18 cellular contexts compared by ENCODE assay signal in genomic region chr6:88908598-88909548, GRCh38. TPM values are rescaled to one million over a fixed set of nuclear protein-coding genes. Genes with fewer than 3 reads are reported as not detected.
A peak's percentile ranks its signal among the peaks of the same experiment; 100 is the strongest.
DNase-seq lines count a peak whose midpoint lies in the region; ATAC-seq, FAIRE-seq and TF ChIP-seq lines count a peak whose summit lies in the region.
"Had no signal": no experiment of that assay in that cellular context is flagged by ENCODE, and none has a peak within 500 bp of the region (broad histone marks: within the 10 kb centered on the region; RNA-seq: fewer than 3 reads in every experiment).

No MANE protein-coding gene starts in this region.

- H3K18ac ChIP-seq in H1 (ENCODE audit: extremely low read depth, low read length): no peak overlapping the region

- H3K9me3 ChIP-seq in BLaER1 (0 out of 2 replicates have a peak, but pooled peaks cover 3% of the 10 kb centered on the region), Loucy (ENCODE audit: insufficient read depth, low read depth, low read length) (no peaks in the 10 kb centered on the region), H1 (ENCODE audit: insufficient read depth in 2 of 2, low read depth in 1 of 2, low read length in 1 of 2) (no peaks in the 10 kb centered on the region), lower lobe of right lung (no peaks in the 10 kb centered on the region)
- H3K9me3 ChIP-seq: sigmoid colon had no signal

- no peak overlapping the region for H2BK12ac ChIP-seq in H1 (ENCODE audit: low read depth, low read length)

- no peak overlapping the region for H4K5ac ChIP-seq in H1 (ENCODE audit: insufficient read length, low read depth, low read length)

- H3K27me3 ChIP-seq in BLaER1 (no peaks in the 10 kb centered on the region), Loucy (ENCODE audit: insufficient read depth, low read length, poor library complexity, severe bottlenecking) (no peaks in the 10 kb centered on the region), H1 (replicated peaks in 1 of 4; ENCODE audit: control insufficient read depth in 3 of 4, extremely low read depth in 1 of 4, insufficient read depth in 3 of 4, low read length in 3 of 4) (no peaks in the 10 kb centered on the region), lower lobe of right lung (ENCODE audit: low read depth) (no peaks in the 10 kb centered on the region)
- H3K27me3 ChIP-seq: sigmoid colon had no signal

- peak overlapping the region; percentile 80 for H4K8ac ChIP-seq in H1 (ENCODE audit: extremely low read depth, insufficient read depth, low read length)

- no peak overlapping the region for H2AFZ ChIP-seq in Loucy (ENCODE audit: low read length)
- H2AFZ ChIP-seq in H1 (ENCODE audit: low read length): no peak overlapping the region

- no peak overlapping the region for H3K23ac ChIP-seq in H1 (ENCODE audit: insufficient read length)

- no peak for DNase-seq in H1 (ENCODE audit: low read depth in 1 of 2, low spot score in 2 of 2)
- peak; percentile 48 for DNase-seq in lower lobe of right lung
- no peak for DNase-seq in OCI-M1 (lab: John Stamatoyannopoulos, UW)
- DNase-seq: activated CD8-positive, alpha-beta memory T cell treated with anti-CD3 and anti-CD28 coated beads for 24 hours; central memory CD4-positive, alpha-beta T cell; effector memory CD8-positive, alpha-beta T cell; NCI-H82; sigmoid colon; stimulated activated CD4-positive, alpha-beta T cell treated with anti-CD3 and anti-CD28 coated beads, Interleukin-1b, Interleukin-23, amount 100 ng/mL, for 48 hours had no signal

- 87% methylated on average over 9 of the region's 9 CpGs; no CpG with 5 or more reads in 1 of the 2 experiments for WGBS in H1 (ENCODE audit: extremely low coverage in 1 of 2, insufficient coverage in 1 of 2, insufficient read length in 1 of 2, insufficient replicate concordance in 2 of 2, low coverage in 1 of 2, low lambda C conversion rate in 2 of 2, missing lambda C conversion rate in 1 of 2), 2 experiments

- no peak overlapping the region for H3K14ac ChIP-seq in H1 (ENCODE audit: insufficient read length)

- peak in 1 of 2 donors; percentile 49 for ATAC-seq in lower lobe of right lung
- no peak for ATAC-seq in GM21515 (IDR thresholded peaks at IDR 0.05; ENCODE audit: unreplicated experiment)
- ATAC-seq in GM21737 (IDR thresholded peaks at IDR 0.05; ENCODE audit: unreplicated experiment): no peak
- no peak for ATAC-seq in GM18870 (IDR thresholded peaks at IDR 0.05; ENCODE audit: unreplicated experiment)
- ATAC-seq: effector memory CD8-positive, alpha-beta T cell; GM12878; Panc1 had no signal

- TF ChIP-seq EP300 in H1 (IDR thresholded peaks at IDR 0.05; ENCODE audit: borderline replicate concordance in 1 of 2, low read depth in 2 of 2, low read length in 2 of 2): no peak

- peaks cover 3% of the 10 kb centered on the region; the same call in 1 of the 2 replicates for H3K79me1 ChIP-seq in H1 (ENCODE audit: low read depth, low read length)

- H3K27ac ChIP-seq in BLaER1: peak overlapping the region; percentile 22; the same call in 1 of the 2 replicates
- no peak overlapping the region for H3K27ac ChIP-seq in H1 (ENCODE audit: low read depth, low read length)
- no peak overlapping the region for H3K27ac ChIP-seq in lower lobe of right lung
- H3K27ac ChIP-seq: sigmoid colon, VCaP had no signal

- H3K79me2 ChIP-seq in Loucy (ENCODE audit: insufficient read depth, low read length): peaks cover 54% of the 10 kb centered on the region
- H3K79me2 ChIP-seq in H1 (ENCODE audit: control insufficient read depth in 1 of 2, insufficient read depth in 2 of 2, low read length in 2 of 2): peaks cover 0 to 43% of the 10 kb centered on the region in 2 experiments; a peak in 2 of 4 replicates

- TF ChIP-seq POLR2A in H1 (IDR thresholded peaks at IDR 0.05; ENCODE audit: control extremely low read depth in 1 of 2, low read depth in 2 of 2, low read length in 2 of 2): no peak

- no peaks in the 10 kb centered on the region for H3K23me2 ChIP-seq in H1 (ENCODE audit: low read depth, low read length)

- H4K20me1 ChIP-seq in BLaER1: no peaks in the 10 kb centered on the region
- H4K20me1 ChIP-seq in Loucy (ENCODE audit: insufficient read depth, low read length, poor library complexity, severe bottlenecking): peaks cover 14% of the 10 kb centered on the region
- peaks cover 0 to 12% of the 10 kb centered on the region in 2 experiments for H4K20me1 ChIP-seq in H1 (replicated peaks in 1 of 2; ENCODE audit: control insufficient read depth in 1 of 2, insufficient read depth in 2 of 2, low read length in 2 of 2)

- no peak overlapping the region for H2BK120ac ChIP-seq in H1 (replicated peaks; ENCODE audit: low read depth, low read length)

- H3K9me2 ChIP-seq in Loucy (replicated peaks; ENCODE audit: low read depth, low read length): no peaks in the 10 kb centered on the region

- H3K9ac ChIP-seq in BLaER1: no peak overlapping the region
- H3K9ac ChIP-seq in Loucy (ENCODE audit: low read depth, low read length, poor library complexity, severe bottlenecking): no peak overlapping the region
- no peak overlapping the region for H3K9ac ChIP-seq in H1 (replicated peaks in 1 of 4; ENCODE audit: extremely low read depth in 1 of 4, low read depth in 3 of 4, low read length in 3 of 4)

- intact Hi-C loops in lower lobe of right lung (cut with DNase I): no loop called here

- no peak for FAIRE-seq in H1 (lab: Jason Lieb, UNC)
- FAIRE-seq: G401.6, GM12878 had no signal

- TF ChIP-seq CTCF in Loucy (conservative IDR thresholded peaks at IDR 0.05; ENCODE audit: low read length) (no peak), H1 (IDR thresholded peaks at IDR 0.05; ENCODE audit: control extremely low read depth in 1 of 3, insufficient read depth in 1 of 3, low read depth in 1 of 3, low read length in 3 of 3) (no peak), lower lobe of right lung (IDR thresholded peaks at IDR 0.05) (no peak)

- CTCF ChIA-PET in H1 (lab: Charles Lee; ENCODE audit: partially characterized antibody): interaction anchor here (0.9 to 2.2 kb wide), 4 partner anchors 9 to 215 kb away, joined by 3 to 14 read pairs (median 8); no protein-coding TSS in a partner anchor

- H3K4me2 ChIP-seq in BLaER1: peak overlapping the region; percentile 36
- peak overlapping the region; percentile 32 for H3K4me2 ChIP-seq in Loucy (ENCODE audit: low read depth, low read length, poor library complexity, severe bottlenecking)
- no peak overlapping the region for H3K4me2 ChIP-seq in H1 (ENCODE audit: insufficient read depth in 1 of 2, low read depth in 2 of 2, low read length in 2 of 2)

- H3K4me3 ChIP-seq in BLaER1 (no peak overlapping the region), Loucy (ENCODE audit: low read length, poor library complexity, severe bottlenecking) (no peak overlapping the region), H1 (ENCODE audit: extremely low read depth in 1 of 4, insufficient read depth in 2 of 4, low read depth in 3 of 4, low read length in 4 of 4) (no peak overlapping the region), lower lobe of right lung (no peak overlapping the region)
- H3K4me3 ChIP-seq: GM12878, sigmoid colon had no signal

- no peaks in the 10 kb centered on the region for H3F3A ChIP-seq in Loucy (ENCODE audit: low read depth)

- H3K36me3 ChIP-seq in BLaER1: 0 out of 2 replicates have a peak, but pooled peaks cover 17% of the 10 kb centered on the region
- H3K36me3 ChIP-seq in Loucy (ENCODE audit: insufficient read depth, low read length): peaks cover 20% of the 10 kb centered on the region
- no peaks in the 10 kb centered on the region; a peak in 1 of 8 replicates for H3K36me3 ChIP-seq in H1 (ENCODE audit: control insufficient read depth in 2 of 4, insufficient read depth in 4 of 4, low read length in 3 of 4)
- H3K36me3 ChIP-seq in lower lobe of right lung: peaks cover 20% of the 10 kb centered on the region

- no peak overlapping the region for H2AK5ac ChIP-seq in H1 (ENCODE audit: low read depth, low read length)

- no peak overlapping the region for H2BK15ac ChIP-seq in H1 (ENCODE audit: low read length)

- H3K4ac ChIP-seq in H1 (replicated peaks; ENCODE audit: insufficient read length, low read depth, low read length): no peak overlapping the region

- peak overlapping the region; percentile 39 for H4K91ac ChIP-seq in H1 (replicated peaks; ENCODE audit: insufficient read length, low read length)

- H2BK5ac ChIP-seq in H1 (ENCODE audit: low read depth, low read length): peak overlapping the region; percentile 63; the same call in 1 of the 2 replicates

- H2BK20ac ChIP-seq in H1 (ENCODE audit: low read length): no peak overlapping the region

- H3K4me1 ChIP-seq in BLaER1: peaks cover 20% of the 10 kb centered on the region
- peaks cover 23% of the 10 kb centered on the region for H3K4me1 ChIP-seq in Loucy (ENCODE audit: insufficient read depth, low read length, poor library complexity, severe bottlenecking)
- H3K4me1 ChIP-seq in H1 (replicated peaks in 1 of 4; ENCODE audit: control insufficient read depth in 3 of 4, insufficient read depth in 4 of 4, low read length in 3 of 4): peaks cover 0 to 3% (median 1%) of the 10 kb centered on the region in 4 experiments; a peak in 4 of 7 replicates
- peaks cover 12% of the 10 kb centered on the region for H3K4me1 ChIP-seq in lower lobe of right lung

- TF ChIP-seq RAD21 in H1 (IDR thresholded peaks at IDR 0.05 in 1 of 2, conservative IDR thresholded peaks at IDR 0.05 in 1 of 2; ENCODE audit: low read depth in 2 of 2, low read length in 2 of 2): no peak

- H3K56ac ChIP-seq in H1 (replicated peaks; ENCODE audit: insufficient read length, low read depth, low read length): no peak overlapping the region

- POLR2A ChIA-PET in H1 (lab: Charles Lee; ENCODE audit: partially characterized antibody): interaction anchor here (1.5 kb wide), 1 partner anchor 13 kb away, joined by 3 read pairs; no protein-coding TSS in a partner anchor

TF ChIP-seq in H1, 55 proteins besides CTCF, POLR2A, EP300 and RAD21 (continues in another document):
- no peak for TF ChIP-seq TEAD4 (IDR thresholded peaks at IDR 0.05; ENCODE audit: low read depth, low read length)
- no peak for TF ChIP-seq BACH1 (IDR thresholded peaks at IDR 0.05; ENCODE audit: low read length)
- TF ChIP-seq PHF8 (conservative IDR thresholded peaks at IDR 0.05; ENCODE audit: low read depth, low read length): no peak
- TF ChIP-seq SRF (IDR thresholded peaks at IDR 0.05; ENCODE audit: low read depth, low read length): no peak
- no peak for TF ChIP-seq KDM4A (IDR thresholded peaks at IDR 0.05; ENCODE audit: low read depth, low read length, severe bottlenecking)
- no peak for TF ChIP-seq BCL11A (IDR thresholded peaks at IDR 0.05; ENCODE audit: low read depth in 2 of 2, low read length in 2 of 2)

RNA-seq across cellular contexts. Expression of gene RNGTT, which starts 54.5 kb away (rescaled TPM):
- 18.7 and 21.2 TPM in 2 replicates for total RNA-seq in H1 (2021; fragmentation: NEBNext Ultra II Directional; extraction: Animal tissue kit (Norgen Biotek cat#: 25700))
- polyA plus RNA-seq in H1 (2011; rRNA removed): 2.6 and 3.6 TPM in 2 replicates
- 6.2 TPM for polyA plus RNA-seq in H1 (2011; cell fraction: cytosol; rRNA removed)
- 3.5 TPM for polyA plus RNA-seq in H1 (2011; cell fraction: nucleus; rRNA removed)
- polyA plus RNA-seq in H1 (2012, experiment 1 of 2): 8.4 to 13.3 TPM (median 10.1 TPM) in 4 replicates
- polyA plus RNA-seq in H1 (2012, experiment 2 of 2): 1.1 TPM
- polyA plus RNA-seq in H1 (2013, experiment 1 of 2): 9.0 TPM
- 9.7 TPM for polyA plus RNA-seq in H1 (2013, experiment 2 of 2)
- 8.6 and 12.4 TPM in 2 replicates for polyA minus RNA-seq in H1 (2011; rRNA and poly(A)+ RNA removed)
- polyA minus RNA-seq in H1 (2011; cell fraction: cytosol; rRNA and poly(A)+ RNA removed): 9.0 TPM
- 22.1 TPM for polyA minus RNA-seq in H1 (2011; cell fraction: nucleus; rRNA and poly(A)+ RNA removed)
- total RNA-seq in lower lobe of right lung: 11.4 TPM

Comparison
In these comparisons a context has a peak if more than half of its experiments do, and no peak if none do; other contexts are left out.
1. H3K4me2 ChIP-seq: peak in BLaER1 (single experiment) and Loucy (single experiment); none in H1 (0 of 2).